In genomic region chr17:52024296-52024870, GRCh38 we compare ENCODE assay signal across 22 cellular contexts.
DNase-seq lines count a peak whose midpoint lies in the region; ATAC-seq and TF ChIP-seq lines count a peak whose summit lies in the region.
"Had no signal": no experiment of that assay in that cellular context is flagged by ENCODE, and none has a peak within 500 bp of the region (broad histone marks: within the 10 kb centered on the region; RNA-seq: fewer than 3 reads in every experiment).

No MANE protein-coding gene starts in this region.

- H3K9me3 ChIP-seq in skeletal muscle satellite cell (replicated peaks; ENCODE audit: low read length) = no peaks in the 10 kb centered on the region
- H3K9me3 ChIP-seq: pancreas, stomach, upper lobe of left lung had no signal

- H3K4me1 ChIP-seq in skeletal muscle satellite cell (ENCODE audit: control insufficient read depth, insufficient read depth, low read length) = peaks cover 48% of the 10 kb centered on the region
- H3K4me1 ChIP-seq: pancreas, stomach, upper lobe of left lung had no signal

- ATAC-seq in HG02763 (IDR thresholded peaks at IDR 0.05; ENCODE audit: unreplicated experiment) (no peak), Right ventricle myocardium superior (ENCODE audit: poor library complexity) (no peak)
- ATAC-seq: activated naive CD4-positive, alpha-beta T cell treated with anti-CD3 and anti-CD28 coated beads, Interleukin-2, amount 50 U/mL, for 72 hours; Panc1; pancreas had no signal

- H3K4me2 ChIP-seq in skeletal muscle satellite cell (ENCODE audit: low read length) = peak overlapping the region; percentile 20
- H3K4me2 ChIP-seq: hepatocyte had no signal

- H3K4me3 ChIP-seq in skeletal muscle satellite cell (ENCODE audit: low read length) = no peak overlapping the region
- H3K4me3 ChIP-seq: hepatocyte, pancreas, SK-N-MC, stomach, upper lobe of left lung had no signal

- no peaks in the 10 kb centered on the region for H3K27me3 Mint-ChIP-seq in chondrocyte (ENCODE audit: low read depth)
- H3K27me3 Mint-ChIP-seq: naive B cell had no signal

- H3K27me3 ChIP-seq in skeletal muscle satellite cell (ENCODE audit: control insufficient read depth, insufficient read depth, low read length) = no peaks in the 10 kb centered on the region
- H3K27me3 ChIP-seq: hepatocyte, pancreas, stomach, upper lobe of left lung had no signal

- no peaks in the 10 kb centered on the region for H3K36me3 ChIP-seq in skeletal muscle satellite cell (ENCODE audit: insufficient read depth, low read length)
- H3K36me3 ChIP-seq: pancreas, stomach, upper lobe of left lung had no signal

- no peaks in the 10 kb centered on the region for H3K36me3 Mint-ChIP-seq in chondrocyte (ENCODE audit: low read depth)
- H3K36me3 Mint-ChIP-seq: naive B cell had no signal

- peaks cover 45% of the 10 kb centered on the region for H3K4me1 Mint-ChIP-seq in chondrocyte (ENCODE audit: low read depth)
- H3K4me1 Mint-ChIP-seq: naive B cell had no signal

- DNase-seq in KBM-7 (peak; percentile 1), NCI-H524 treated with DMSO at 0.1 percent for 48 hours (lab: John Stamatoyannopoulos, UW) (peak; percentile 25), chondrocyte (ENCODE audit: low spot score) (no peak), activated T-cell treated with anti-CD3 and anti-CD28 coated beads for 4 hours (no peak), Right ventricle myocardium superior (no peak)
- DNase-seq: activated CD4-positive, alpha-beta T cell treated with anti-CD3 and anti-CD28 coated beads for 1 hour; Calu3; cortex of kidney; islet precursor cell; naive B cell; NCI-H1930; pancreas; stomach; T-helper 9 cell; upper lobe of left lung had no signal

- in situ Hi-C loops in KBM-7 (cut with MboI; ENCODE audit: low pct_unique_long_range_greater_than_20kb, low sequenced_read_pairs) = no loop called here

- no peak overlapping the region for H3K4me3 Mint-ChIP-seq in chondrocyte (ENCODE audit: unreplicated experiment)
- H3K4me3 Mint-ChIP-seq: activated T-helper 1 cell treated with anti-CD3 and anti-CD28 coated beads, Interleukin-12 subunit alpha, Interleukin-12 subunit beta, Interleukin-2, Interleukin-4 antibody, amounts not matched to agents 30 ng/mL and 10 ng/mL and 1 ng/mL, durations not matched to agents 14 hours and 24 hours and 36 hours; naive B cell had no signal

- intact Hi-C loops in Right ventricle myocardium superior (cut with DNase I) = no loop called here

- H3K9ac ChIP-seq in skeletal muscle satellite cell (ENCODE audit: low read depth, low read length) = no peak overlapping the region

- peak overlapping the region; percentile 45 for H3K27ac Mint-ChIP-seq in chondrocyte (ENCODE audit: unreplicated experiment)
- H3K27ac Mint-ChIP-seq: activated naive CD4-positive, alpha-beta T cell treated with anti-CD3 and anti-CD28 coated beads, Interleukin-2, amount 50 U/mL, for 72 hours; activated T-helper 1 cell treated with anti-CD3 and anti-CD28 coated beads, Interleukin-12 subunit alpha, Interleukin-12 subunit beta, Interleukin-2, Interleukin-4 antibody, amounts not matched to agents 30 ng/mL and 10 ng/mL and 1 ng/mL, durations not matched to agents 14 hours and 24 hours and 36 hours; naive B cell had no signal

- H3K9me3 Mint-ChIP-seq in chondrocyte (ENCODE audit: low read depth) = peaks cover 13% of the 10 kb centered on the region
- H3K9me3 Mint-ChIP-seq: activated T-helper 1 cell treated with anti-CD3 and anti-CD28 coated beads, Interleukin-12 subunit alpha, Interleukin-12 subunit beta, Interleukin-2, Interleukin-4 antibody, amounts not matched to agents 30 ng/mL and 10 ng/mL and 1 ng/mL, durations not matched to agents 14 hours and 24 hours and 36 hours had no signal

- TF ChIP-seq CTCF in chondrocyte (IDR thresholded peaks at IDR 0.05) = no peak

Comparison
In these comparisons a context has a peak if more than half of its experiments do, and no peak if none do; other contexts are left out.
1. DNase-seq: peak in KBM-7 (single experiment) and NCI-H524 treated with DMSO at 0.1 percent for 48 hours (single experiment); none in chondrocyte (single experiment), activated T-cell treated with anti-CD3 and anti-CD28 coated beads for 4 hours (single experiment) and Right ventricle myocardium superior (single experiment).